18 cellular contexts compared by ENCODE assay signal in the genomic region with DNA sequence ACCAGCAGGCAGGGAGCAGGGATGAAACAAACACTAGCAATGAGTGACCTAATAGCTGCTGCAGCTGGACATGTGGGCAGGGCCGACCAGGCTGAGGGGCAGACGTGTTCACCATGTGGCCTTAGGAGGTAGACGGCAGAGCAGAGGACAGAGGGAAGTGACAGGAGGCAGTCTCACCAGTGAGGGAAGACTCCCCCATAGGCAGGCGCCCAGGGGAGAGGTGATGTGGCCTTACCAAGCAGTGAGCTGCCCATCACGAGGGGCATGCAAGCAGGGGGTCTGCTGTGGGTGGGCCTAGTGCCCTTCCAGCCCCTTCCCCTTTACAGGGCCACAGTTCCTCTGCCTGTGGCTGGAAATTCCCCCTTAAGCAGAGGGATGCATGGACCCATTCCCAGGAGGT.
"Had no signal": no experiment of that assay in that cellular context is flagged by ENCODE, and none has a peak within 500 bp of the region (broad histone marks: within the 10 kb centered on the region; RNA-seq: fewer than 3 reads in every experiment).

No MANE protein-coding gene starts in this region.

- H3K4me3 Mint-ChIP-seq: activated CD8-positive, alpha-beta T cell treated with anti-CD3 and anti-CD28 coated beads, Interleukin-2, amount 10 ng/mL, durations not matched to agents 7 days and 5 days; activated naive CD8-positive, alpha-beta T cell treated with anti-CD3 and anti-CD28 coated beads for 36 hours; activated T-cell treated with anti-CD3 and anti-CD28 coated beads, Interleukin-2, amount 50 U/mL, for 4 hours; immature natural killer cell; natural killer cell; stimulated activated memory B cell treated with anti-CD40 and anti-IgM and Interleukin-4, amounts not matched to agents 10 μg/mL and 1 μg/mL and 100 μg/mL, for 72 hours; WTC11 had no signal

- ATAC-seq: activated CD8-positive, alpha-beta T cell treated with anti-CD3 and anti-CD28 coated beads, Interleukin-2, amount 10 ng/mL, durations not matched to agents 7 days and 5 days; activated T-cell treated with anti-CD3 and anti-CD28 coated beads, Interleukin-2, amount 50 U/mL, for 4 hours; gastroesophageal sphincter; heart right ventricle; pancreas; right lobe of liver; WTC11 had no signal

- H3K9me3 Mint-ChIP-seq: activated naive CD8-positive, alpha-beta T cell treated with anti-CD3 and anti-CD28 coated beads for 36 hours; activated T-cell treated with anti-CD3 and anti-CD28 coated beads, Interleukin-2, amount 50 U/mL, for 4 hours; immature natural killer cell; natural killer cell; stimulated activated memory B cell treated with anti-CD40 and anti-IgM and Interleukin-4, amounts not matched to agents 10 μg/mL and 1 μg/mL and 100 μg/mL, for 72 hours; WTC11 had no signal

- H3K36me3 Mint-ChIP-seq: activated naive CD8-positive, alpha-beta T cell treated with anti-CD3 and anti-CD28 coated beads for 36 hours; immature natural killer cell; natural killer cell; stimulated activated memory B cell treated with anti-CD40 and anti-IgM and Interleukin-4, amounts not matched to agents 10 μg/mL and 1 μg/mL and 100 μg/mL, for 72 hours; WTC11 had no signal

- H3K27ac Mint-ChIP-seq: activated CD8-positive, alpha-beta T cell treated with anti-CD3 and anti-CD28 coated beads, Interleukin-2, amount 10 ng/mL, durations not matched to agents 7 days and 5 days; activated naive CD8-positive, alpha-beta T cell treated with anti-CD3 and anti-CD28 coated beads for 36 hours; natural killer cell; stimulated activated memory B cell treated with anti-CD40 and anti-IgM and Interleukin-4, amounts not matched to agents 10 μg/mL and 1 μg/mL and 100 μg/mL, for 72 hours; WTC11 had no signal

- DNase-seq: activated CD4-positive, alpha-beta T cell treated with anti-CD3 and anti-CD28 coated beads for 48 hours; activated CD8-positive, alpha-beta T cell treated with anti-CD3 and anti-CD28 coated beads, Interleukin-2, amount 10 ng/mL, durations not matched to agents 7 days and 5 days; activated gamma-delta T cell; activated naive CD8-positive, alpha-beta T cell treated with anti-CD3 and anti-CD28 coated beads for 36 hours; activated T-cell treated with anti-CD3 and anti-CD28 coated beads, Interleukin-2, amount 50 U/mL, for 4 hours; brain microvascular endothelial cell; effector memory CD4-positive, alpha-beta T cell; heart right ventricle; immature natural killer cell; mesendoderm; natural killer cell; right lobe of liver; stimulated activated CD4-positive, alpha-beta T cell treated with anti-CD3 and anti-CD28 coated beads, Interleukin-4, amount 100 ng/mL, for 4 hours; upper lobe of left lung had no signal

- H3K27me3 Mint-ChIP-seq: activated naive CD8-positive, alpha-beta T cell treated with anti-CD3 and anti-CD28 coated beads for 36 hours; stimulated activated memory B cell treated with anti-CD40 and anti-IgM and Interleukin-4, amounts not matched to agents 10 μg/mL and 1 μg/mL and 100 μg/mL, for 72 hours had no signal
